In the genomic region with DNA sequence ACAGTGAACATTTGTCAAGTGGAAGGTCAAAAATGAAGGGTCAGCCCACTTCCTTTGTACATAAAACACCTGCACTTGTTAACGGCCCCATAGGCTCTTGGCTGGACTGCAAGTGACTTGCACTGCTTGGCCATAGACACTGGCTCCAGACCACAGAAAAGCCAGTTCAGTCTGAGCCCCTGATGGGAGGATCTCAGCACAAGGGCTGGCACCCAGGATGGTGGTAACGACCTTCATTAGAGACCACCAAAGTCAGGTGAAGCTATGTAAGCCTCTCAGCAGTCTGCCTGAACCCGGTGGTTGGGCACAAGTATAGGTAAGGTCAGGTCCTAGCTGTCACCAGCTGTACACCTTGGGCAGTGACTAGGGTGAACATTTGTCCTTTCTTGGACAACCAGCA, we compare ENCODE assay signal across 11 cellular contexts. TPM values are rescaled to one million over a fixed set of nuclear protein-coding genes. Genes with fewer than 3 reads are reported as not detected.
DNase-seq lines count a peak whose midpoint lies in the region; ATAC-seq and TF ChIP-seq lines count a peak whose summit lies in the region.
"Had no signal": no experiment of that assay in that cellular context is flagged by ENCODE, and none has a peak within 500 bp of the region (broad histone marks: within the 10 kb centered on the region; RNA-seq: fewer than 3 reads in every experiment).

No MANE protein-coding gene starts in this region.

- WGBS in testis, 2 donors = 74 to 77% methylated on average over 3 of the region's 3 CpGs

- no peak for DNase-seq in CD4-positive, alpha-beta memory T cell
- DNase-seq in HT-29 (ENCODE audit: low spot score) (peak; percentile 27), nephron progenitor cell (no peak), testis (no peak), D341Med (ENCODE audit: low spot score) (no peak)
- DNase-seq in effector memory CD8-positive, alpha-beta T cell = no peak
- DNase-seq: amniotic stem cell, cortex of kidney, midbrain had no signal

- no peak for TF ChIP-seq POLR2A in testis (IDR thresholded peaks at IDR 0.05)

- CTCF ChIA-PET in CD4-positive, alpha-beta memory T cell (lab: Charles Lee; ENCODE audit: partially characterized antibody) = no interaction called here

- intact Hi-C loops in CD4-positive, alpha-beta memory T cell (cut with micrococcal nuclease) = loop anchor here (2.0 kb wide), 1 partner anchor 15 kb away; a partner anchor contains a TSS
- intact Hi-C loops in testis (cut with DNase I; ENCODE audit: low total_unique reads) = no loop called here

- H3K27ac ChIP-seq in CD4-positive, alpha-beta memory T cell (ENCODE audit: low read depth, low read length) = no peak overlapping the region
- no peak overlapping the region for H3K27ac ChIP-seq in testis

- peaks cover 5 to 34% (median 20%) of the 10 kb centered on the region in 4 donors for H3K4me1 Mint-ChIP-seq in CD4-positive, alpha-beta memory T cell
- peaks cover 21 to 25% of the 10 kb centered on the region in 2 donors for H3K4me1 Mint-ChIP-seq in effector memory CD8-positive, alpha-beta T cell (ENCODE audit: low read depth in 2 of 2)
- H3K4me1 Mint-ChIP-seq in nephron progenitor cell = peaks cover 61% of the 10 kb centered on the region

- POLR2A ChIA-PET in CD4-positive, alpha-beta memory T cell (lab: Charles Lee; ENCODE audit: partially characterized antibody) = interaction anchor here (1.0 to 1.5 kb wide), 3 partner anchors 14 to 233 kb away, joined by 3 to 5 read pairs (median 4); a partner anchor contains a TSS

- peaks cover 16% of the 10 kb centered on the region for H3K36me3 ChIP-seq in CD4-positive, alpha-beta memory T cell (ENCODE audit: insufficient read depth, low read length)
- no peaks in the 10 kb centered on the region for H3K36me3 ChIP-seq in testis (ENCODE audit: low read depth, missing control alignments)

- no peak overlapping the region for H3K4me3 ChIP-seq in CD4-positive, alpha-beta memory T cell (ENCODE audit: low read length in 2 of 2)
- H3K4me3 ChIP-seq in testis = no peak overlapping the region

- H3K27me3 Mint-ChIP-seq in CD4-positive, alpha-beta memory T cell = no peaks in the 10 kb centered on the region
- no peaks in the 10 kb centered on the region for H3K27me3 Mint-ChIP-seq in effector memory CD8-positive, alpha-beta T cell
- peaks cover 6% of the 10 kb centered on the region for H3K27me3 Mint-ChIP-seq in nephron progenitor cell (ENCODE audit: low read depth, poor library complexity)

- peaks cover 16% of the 10 kb centered on the region for H3K4me1 ChIP-seq in CD4-positive, alpha-beta memory T cell (ENCODE audit: insufficient read depth, low read length)
- H3K4me1 ChIP-seq in testis = peaks cover 28% of the 10 kb centered on the region

- no peaks in the 10 kb centered on the region for H3K9me3 ChIP-seq in CD4-positive, alpha-beta memory T cell (ENCODE audit: control insufficient read depth in 1 of 2, low read length in 2 of 2)
- no peaks in the 10 kb centered on the region for H3K9me3 ChIP-seq in testis

- TF ChIP-seq CTCF in nephron progenitor cell (IDR thresholded peaks at IDR 0.05) (no peak), testis (IDR thresholded peaks at IDR 0.05) (no peak)

- peak overlapping the region in 6 of 7 donors; percentile 18 to 93 (median 86) for H3K27ac Mint-ChIP-seq in CD4-positive, alpha-beta memory T cell
- peak overlapping the region in 1 of 2 donors; percentile 75 for H3K27ac Mint-ChIP-seq in effector memory CD8-positive, alpha-beta T cell
- H3K27ac Mint-ChIP-seq in nephron progenitor cell = peak overlapping the region; percentile 72

- H3K36me3 Mint-ChIP-seq in CD4-positive, alpha-beta memory T cell = peaks cover 17 to 26% of the 10 kb centered on the region in 2 donors
- H3K36me3 Mint-ChIP-seq in effector memory CD8-positive, alpha-beta T cell (ENCODE audit: insufficient read depth) = peaks cover 45% of the 10 kb centered on the region
- peaks cover 44% of the 10 kb centered on the region for H3K36me3 Mint-ChIP-seq in nephron progenitor cell (ENCODE audit: low read depth)

- H3K9me3 Mint-ChIP-seq in CD4-positive, alpha-beta memory T cell = no peaks in the 10 kb centered on the region
- no peaks in the 10 kb centered on the region for H3K9me3 Mint-ChIP-seq in effector memory CD8-positive, alpha-beta T cell
- no peaks in the 10 kb centered on the region for H3K9me3 Mint-ChIP-seq in nephron progenitor cell

- ATAC-seq in effector memory CD8-positive, alpha-beta T cell (replicated peaks) = no peak
- ATAC-seq in GM21825 (IDR thresholded peaks at IDR 0.05; ENCODE audit: unreplicated experiment) = no peak
- ATAC-seq in GM21737 (IDR thresholded peaks at IDR 0.05; ENCODE audit: unreplicated experiment) = no peak

- H3K4me3 Mint-ChIP-seq in CD4-positive, alpha-beta memory T cell = peak overlapping the region in 5 of 8 donors; percentile 36 to 87 (median 80)
- peak overlapping the region; percentile 74 to 77 for H3K4me3 Mint-ChIP-seq in effector memory CD8-positive, alpha-beta T cell
- peak overlapping the region; percentile 83 for H3K4me3 Mint-ChIP-seq in nephron progenitor cell

- H3K27me3 ChIP-seq in CD4-positive, alpha-beta memory T cell (ENCODE audit: insufficient read depth, low read length) = no peaks in the 10 kb centered on the region
- no peaks in the 10 kb centered on the region for H3K27me3 ChIP-seq in testis

RNA-seq across cellular contexts. Expression of a gene that starts 16.1 kb away (rescaled TPM):
- 10 to 100 TPM; 18.7 to 20.7 TPM for total RNA-seq in CD4-positive, alpha-beta memory T cell
- polyA plus RNA-seq in CD4-positive, alpha-beta memory T cell = 1 to 10 TPM; 1.1 to 5.3 TPM
- 6.9 and 7.9 TPM in 2 replicates for total RNA-seq in HT-29 (2014; rRNA removed; shearing (Covaris generic))
- 10 to 100 TPM; 30.5 to 36.8 TPM for total RNA-seq in testis
- 33.5 TPM for polyA plus RNA-seq in testis (ENCODE audit: insufficient read depth, low read depth, low replicate concordance)

RNA-seq across cellular contexts. Expression of a gene that starts 16.3 kb away (rescaled TPM):
- 10 to 100 TPM; 19.7 to 20.8 TPM for total RNA-seq in CD4-positive, alpha-beta memory T cell
- 10 to 100 TPM; 13.0 to 17.8 TPM for polyA plus RNA-seq in CD4-positive, alpha-beta memory T cell
- 44.6 and 56.1 TPM in 2 replicates for total RNA-seq in HT-29 (2014; rRNA removed; shearing (Covaris generic))
- total RNA-seq in testis = 10 to 100 TPM; 46.6 to 54.2 TPM
- polyA plus RNA-seq in testis (ENCODE audit: insufficient read depth, low read depth, low replicate concordance) = 31.0 TPM
